In the genomic region with DNA sequence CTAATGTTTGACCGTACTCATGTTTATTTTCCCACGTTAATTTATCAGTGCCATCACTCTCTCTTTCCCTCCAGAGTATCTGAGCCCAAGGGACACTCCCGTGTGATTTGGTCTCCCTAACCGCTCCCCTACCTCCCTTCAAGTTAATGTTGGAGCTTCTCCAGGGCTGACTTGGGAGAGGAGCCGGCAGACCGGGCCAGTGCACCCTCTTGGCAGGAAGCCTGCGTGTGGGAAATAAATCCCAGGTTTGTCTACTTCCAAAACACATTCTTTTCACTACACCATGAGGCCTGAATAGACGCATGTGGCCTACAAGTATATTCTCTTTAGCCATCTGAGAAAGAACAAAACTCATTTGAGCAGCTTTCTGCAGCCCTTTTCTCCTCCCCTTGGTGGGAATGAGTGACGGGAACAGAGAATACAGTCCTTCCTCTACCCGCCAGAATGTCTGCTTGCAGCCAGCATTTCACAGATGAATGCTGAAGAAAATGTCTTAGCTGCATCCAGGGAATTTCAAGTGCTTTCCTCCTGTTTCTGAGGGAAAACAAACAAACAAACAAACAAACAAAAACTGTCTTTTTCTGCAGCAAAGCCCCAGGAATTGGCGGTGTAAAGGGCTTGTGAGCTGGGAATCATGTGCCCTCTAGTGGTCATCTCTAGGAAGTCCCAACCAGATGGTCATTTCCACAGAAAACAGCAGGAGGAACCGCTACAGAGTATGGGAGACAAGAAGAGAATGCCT, we compare ENCODE assay signal across 1 cellular context.
TF ChIP-seq lines count a peak whose summit lies in the region.

No MANE protein-coding gene starts in this region.

TF ChIP-seq in K562, 482 proteins besides CTCF, POLR2A, EP300 and RAD21 (continued from another document):
- TF ChIP-seq TEAD1 (CRISPR knock-in tag; IDR thresholded peaks at IDR 0.05) (no peak), ARID2 (IDR thresholded peaks at IDR 0.05) (0 out of 2 replicates have a peak, but pooled peaks have one; percentile 12), PHF8 (IDR thresholded peaks at IDR 0.05; ENCODE audit: borderline replicate concordance, low read length) (no peak), CC2D1A (IDR thresholded peaks at IDR 0.05) (0 out of 2 replicates have a peak, but pooled peaks have one; percentile 24)
- TF ChIP-seq, protein P1, sequence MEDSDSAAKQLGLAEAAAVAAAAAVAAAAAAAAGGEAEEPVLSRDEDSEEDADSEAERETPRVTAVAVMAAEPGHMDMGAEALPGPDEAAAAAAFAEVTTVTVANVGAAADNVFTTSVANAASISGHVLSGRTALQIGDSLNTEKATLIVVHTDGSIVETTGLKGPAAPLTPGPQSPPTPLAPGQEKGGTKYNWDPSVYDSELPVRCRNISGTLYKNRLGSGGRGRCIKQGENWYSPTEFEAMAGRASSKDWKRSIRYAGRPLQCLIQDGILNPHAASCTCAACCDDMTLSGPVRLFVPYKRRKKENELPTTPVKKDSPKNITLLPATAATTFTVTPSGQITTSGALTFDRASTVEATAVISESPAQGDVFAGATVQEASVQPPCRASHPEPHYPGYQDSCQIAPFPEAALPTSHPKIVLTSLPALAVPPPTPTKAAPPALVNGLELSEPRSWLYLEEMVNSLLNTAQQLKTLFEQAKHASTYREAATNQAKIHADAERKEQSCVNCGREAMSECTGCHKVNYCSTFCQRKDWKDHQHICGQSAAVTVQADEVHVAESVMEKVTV (CRISPR knock-in tag; IDR thresholded peaks at IDR 0.05) = peak; percentile 67
